In the genomic region with DNA sequence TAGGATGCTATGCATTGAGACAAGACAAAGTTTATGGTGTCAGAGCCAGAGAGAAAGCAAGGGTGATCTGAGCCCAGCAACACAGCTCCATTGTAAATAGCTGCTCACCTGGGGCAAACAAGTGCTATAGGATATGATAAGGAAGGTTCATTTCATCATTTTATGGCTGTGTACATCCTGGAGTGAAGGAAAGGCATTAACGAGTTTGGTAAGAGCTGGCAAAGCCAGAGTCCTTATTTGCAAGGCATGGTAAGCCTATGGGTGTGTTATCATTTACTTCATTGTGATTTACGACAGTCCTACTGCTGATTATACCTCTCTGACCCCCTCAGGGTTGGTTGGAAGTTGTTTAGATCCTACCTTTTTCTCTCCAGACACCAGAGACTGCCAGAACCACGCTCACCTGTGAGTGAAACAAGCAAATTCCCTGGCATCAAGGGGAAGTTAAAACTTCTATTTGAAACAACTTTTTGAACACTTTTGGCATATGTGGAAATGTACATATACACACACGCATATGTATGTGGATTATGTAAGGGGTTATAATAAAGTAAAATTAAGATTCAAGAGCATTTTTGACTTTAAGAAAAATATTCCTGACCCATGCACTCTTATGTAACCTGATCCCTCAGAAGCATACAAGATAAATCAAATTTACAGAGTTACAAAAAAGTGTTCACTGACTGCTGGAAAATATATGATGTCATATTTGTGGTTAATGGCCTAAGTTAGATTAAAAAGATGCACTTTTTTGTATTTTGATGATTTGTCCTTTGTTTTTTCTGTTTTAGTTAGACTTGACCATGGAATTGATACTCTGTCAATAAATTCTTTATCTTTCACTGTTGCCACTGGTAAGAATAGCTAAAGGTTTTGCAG, we compare ENCODE assay signal across 1 cellular context.
TF ChIP-seq lines count a peak whose summit lies in the region.

No MANE protein-coding gene starts in this region.

TF ChIP-seq in HepG2, 621 proteins besides CTCF, POLR2A, EP300 and RAD21:
- TF ChIP-seq SCMH1 (CRISPR knock-in tag; IDR thresholded peaks at IDR 0.05; ENCODE audit: borderline replicate concordance) (no peak), ATF7 (IDR thresholded peaks at IDR 0.05) (peak; percentile 75), ATF7 (CRISPR knock-in tag; IDR thresholded peaks at IDR 0.05) (no peak)
